ENCODE assay signal across 8 cellular contexts in genomic region chr10:114304566-114305421, GRCh38.
DNase-seq lines count a peak whose midpoint lies in the region; ATAC-seq, FAIRE-seq and TF ChIP-seq lines count a peak whose summit lies in the region.

No MANE protein-coding gene starts in this region.

- H3K36me3 Mint-ChIP-seq in progenitor cell of endocrine pancreas (ENCODE audit: insufficient read depth), result no peaks in the 10 kb centered on the region

- H2AFZ ChIP-seq in ACC112 (ENCODE audit: low read length, unreplicated experiment), result peak overlapping the region; percentile 2

- no peaks in the 10 kb centered on the region for H3K27me3 ChIP-seq in ACC112 (ENCODE audit: insufficient read depth, low read length)

- peak overlapping the region; percentile 80 for H3K4me3 Mint-ChIP-seq in progenitor cell of endocrine pancreas (ENCODE audit: low read depth)

- H3K27ac ChIP-seq in ACC112 (ENCODE audit: low read depth, low read length) (no peak overlapping the region), urinary bladder (ENCODE audit: low read depth) (no peak overlapping the region)

- H3K4me1 Mint-ChIP-seq in progenitor cell of endocrine pancreas (ENCODE audit: low read depth), result peaks cover 8% of the 10 kb centered on the region

- peak; percentile 65 for TF ChIP-seq CTCF in progenitor cell of endocrine pancreas (IDR thresholded peaks at IDR 0.05; ENCODE audit: unreplicated experiment)

- no peaks in the 10 kb centered on the region for H3K79me2 ChIP-seq in ACC112 (ENCODE audit: control insufficient read depth, insufficient read depth, low read length, unreplicated experiment)

- H3K4me3 ChIP-seq in ACC112 (ENCODE audit: low read depth, low read length) (peak overlapping the region; percentile 40), urinary bladder (ENCODE audit: low read depth, low read length) (peak overlapping the region; percentile 9)

- ATAC-seq in GM18511 (IDR thresholded peaks at IDR 0.05; ENCODE audit: unreplicated experiment) (peak; percentile 82), HG03097 (IDR thresholded peaks at IDR 0.05; ENCODE audit: low FRiP score, unreplicated experiment) (peak; percentile 44)

- WGBS in urinary bladder, result 14% methylated on average over 41 of the region's 41 CpGs

- H3K36me3 ChIP-seq in ACC112 (ENCODE audit: insufficient read depth, low read length) (no peaks in the 10 kb centered on the region), urinary bladder (ENCODE audit: insufficient read depth) (no peaks in the 10 kb centered on the region)

- peaks cover 21% of the 10 kb centered on the region for H3K27me3 Mint-ChIP-seq in progenitor cell of endocrine pancreas

- H3K9me3 Mint-ChIP-seq in progenitor cell of endocrine pancreas (ENCODE audit: low read depth), result no peaks in the 10 kb centered on the region

- DNase-seq in NCI-H774 (lab: John Stamatoyannopoulos, UW) (peak; percentile 37), frontal cortex (ENCODE audit: low spot score in 2 of 2) (peak; percentile 41 to 49), progenitor cell of endocrine pancreas (ENCODE audit: low spot score, unreplicated experiment) (peak; percentile 59)
- peak; percentile 70 to 75 for DNase-seq in activated T-cell treated with anti-CD3 and anti-CD28 coated beads, Interleukin-2, amount 50 U/mL, for 48 hours

- peak overlapping the region; percentile 17 for H3K27ac Mint-ChIP-seq in progenitor cell of endocrine pancreas

- peaks cover 29% of the 10 kb centered on the region for H3K4me1 ChIP-seq in ACC112 (ENCODE audit: control insufficient read depth, insufficient read depth, low read length, unreplicated experiment)
- no peaks in the 10 kb centered on the region for H3K4me1 ChIP-seq in urinary bladder (ENCODE audit: insufficient read depth)

- no peak for FAIRE-seq in frontal cortex (lab: Jason Lieb, UNC)
